In the genomic region with DNA sequence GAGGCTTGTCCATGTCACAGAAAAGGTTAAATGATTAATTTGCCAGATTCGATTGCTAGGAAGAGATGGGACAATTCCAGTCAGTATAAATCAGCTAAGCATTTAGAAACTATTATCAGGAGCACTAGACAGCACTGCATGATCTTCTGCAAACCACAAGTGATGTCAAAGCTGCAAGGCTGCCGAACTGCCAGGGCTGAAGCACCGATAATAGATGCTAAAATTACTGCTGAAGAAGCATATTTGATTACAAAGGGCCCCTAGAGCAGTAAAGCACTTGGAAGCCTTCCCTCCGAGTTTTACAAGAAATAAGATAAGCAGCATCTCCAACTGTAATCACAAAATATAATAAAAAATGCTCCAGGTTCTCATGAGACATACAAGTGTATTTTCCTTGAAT, we compare ENCODE assay signal across 21 cellular contexts. TPM values are rescaled to one million over a fixed set of nuclear protein-coding genes. Genes with fewer than 3 reads are reported as not detected.
"Had no signal": no experiment of that assay in that cellular context is flagged by ENCODE, and none has a peak within 500 bp of the region (broad histone marks: within the 10 kb centered on the region; RNA-seq: fewer than 3 reads in every experiment).

No MANE protein-coding gene starts in this region.

- H3K9me3 ChIP-seq: right lobe of liver, spleen had no signal

- H3K27me3 Mint-ChIP-seq: activated naive CD8-positive, alpha-beta T cell; progenitor cell of endocrine pancreas; T-cell had no signal

- H3K27ac Mint-ChIP-seq: activated CD8-positive, alpha-beta T cell treated with anti-CD3 and anti-CD28 coated beads, Interleukin-2, amount 10 ng/mL, durations not matched to agents 7 days and 5 days; activated naive CD8-positive, alpha-beta T cell; activated T-cell treated with anti-CD3 and anti-CD28 coated beads, Interleukin-2, amount 50 U/mL, for 72 hours; immature natural killer cell; natural killer cell; progenitor cell of endocrine pancreas; T-cell had no signal

- H3K36me3 Mint-ChIP-seq: activated naive CD8-positive, alpha-beta T cell; immature natural killer cell; natural killer cell; T-cell had no signal

- H3K9me3 Mint-ChIP-seq: activated T-cell treated with anti-CD3 and anti-CD28 coated beads, Interleukin-2, amount 50 U/mL, for 72 hours; immature natural killer cell; natural killer cell; stimulated activated naive CD8-positive, alpha-beta T cell treated with anti-CD3 and anti-CD28 coated beads, Interleukin-15, amount 100 ng/mL, for 72 hours; T-cell had no signal

- H3K27ac ChIP-seq: SK-N-MC had no signal

- H3K27me3 ChIP-seq: right lobe of liver, spleen had no signal

- H3K4me1 Mint-ChIP-seq: immature natural killer cell; natural killer cell; stimulated activated naive CD8-positive, alpha-beta T cell treated with anti-CD3 and anti-CD28 coated beads, Interleukin-15, amount 100 ng/mL, for 72 hours; T-cell had no signal

- H3K4me3 ChIP-seq: right lobe of liver, SK-N-MC, spleen had no signal

- H3K36me3 ChIP-seq: right lobe of liver, spleen had no signal

- H3K4me3 Mint-ChIP-seq: activated CD8-positive, alpha-beta T cell treated with anti-CD3 and anti-CD28 coated beads, Interleukin-2, amount 10 ng/mL, durations not matched to agents 7 days and 5 days; activated naive CD8-positive, alpha-beta T cell; activated T-cell treated with anti-CD3 and anti-CD28 coated beads, Interleukin-2, amount 50 U/mL, for 72 hours; immature natural killer cell; natural killer cell; stimulated activated naive CD8-positive, alpha-beta T cell treated with anti-CD3 and anti-CD28 coated beads, Interleukin-15, amount 100 ng/mL, for 72 hours; T-cell had no signal

- DNase-seq: activated CD4-positive, alpha-beta T cell treated with anti-CD3 and anti-CD28 coated beads for 4 hours; activated CD8-positive, alpha-beta memory T cell treated with anti-CD3 and anti-CD28 coated beads, Interleukin-2, amount 50 U/mL, for 4 hours; activated CD8-positive, alpha-beta T cell treated with anti-CD3 and anti-CD28 coated beads, Interleukin-2, amount 10 ng/mL, durations not matched to agents 7 days and 5 days; activated gamma-delta T cell treated with Interleukin-2 at 50 U/mL for 16 hours; activated T-cell treated with anti-CD3 and anti-CD28 coated beads, Interleukin-2, amount 50 U/mL, for 72 hours; head of caudate nucleus; immature natural killer cell; natural killer cell; nucleus accumbens; right lobe of liver; spleen; stimulated activated naive CD8-positive, alpha-beta T cell treated with anti-CD3 and anti-CD28 coated beads, Interleukin-15, amount 100 ng/mL, for 72 hours; T-cell; T-helper 9 cell had no signal

RNA-seq across cellular contexts. Expression of a gene that starts 44.0 kb away (rescaled TPM):
- total RNA-seq: activated CD8-positive, alpha-beta T cell treated with anti-CD3 and anti-CD28 coated beads, Interleukin-2, amount 10 ng/mL, durations not matched to agents 7 days and 5 days; activated T-cell treated with anti-CD3 and anti-CD28 coated beads, Interleukin-2, amount 50 U/mL, for 72 hours; chondrocyte; dermis microvascular lymphatic vessel endothelial cell; progenitor cell of endocrine pancreas had no signal
- polyA plus RNA-seq: fibroblast of lung, urinary bladder had no signal
